In genomic region chr16:28193530-28194423, GRCh38 we compare ENCODE assay signal across 1 cellular context.
TF ChIP-seq lines count a peak whose summit lies in the region.

No MANE protein-coding gene starts in this region.

TF ChIP-seq in HepG2, 621 proteins besides CTCF, POLR2A, EP300 and RAD21 (continued from another document):
- TF ChIP-seq TFDP1 (CRISPR knock-in tag; IDR thresholded peaks at IDR 0.05; ENCODE audit: borderline replicate concordance) (no peak), MLXIP (CRISPR knock-in tag; IDR thresholded peaks at IDR 0.05; ENCODE audit: borderline replicate concordance) (no peak), TBL1XR1 (IDR thresholded peaks at IDR 0.05; ENCODE audit: borderline replicate concordance, low read length, partially characterized antibody) (no peak)
TF ChIP-seq in HepG2: peak in this region for 0.
